In the genomic region with DNA sequence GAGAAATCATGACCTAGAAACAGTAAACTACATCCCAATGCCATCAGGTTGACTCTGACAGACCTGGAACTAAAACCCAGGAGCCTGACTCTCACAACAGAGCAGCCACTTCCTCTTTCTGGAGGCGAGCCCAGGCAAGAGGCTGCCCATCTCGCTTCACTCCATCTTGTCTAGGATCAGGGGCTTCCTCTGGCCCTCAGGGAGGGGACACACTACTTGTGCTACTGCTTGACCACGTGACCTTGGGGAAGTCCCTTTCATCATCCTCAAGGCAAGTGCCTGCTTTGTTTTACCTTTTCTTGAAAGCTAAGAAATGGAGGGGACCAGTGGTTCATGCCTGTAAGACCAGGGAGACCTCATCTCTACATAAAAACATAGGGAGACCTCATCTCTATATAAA, we compare ENCODE assay signal across 1 cellular context.
TF ChIP-seq lines count a peak whose summit lies in the region.

No MANE protein-coding gene starts in this region.

TF ChIP-seq in K562, 482 proteins besides CTCF, POLR2A, EP300 and RAD21 (continued from another document and continues in another):
- TF ChIP-seq ZBTB2 (IDR thresholded peaks at IDR 0.05) (no peak), NR2C1 (IDR thresholded peaks at IDR 0.05) (peak; percentile 16; the same call in 1 of the 2 replicates), NR2C1 (tag; IDR thresholded peaks at IDR 0.05) (no peak), ZNF431 (CRISPR knock-in tag; IDR thresholded peaks at IDR 0.05) (no peak), CEBPG (CRISPR knock-in tag; IDR thresholded peaks at IDR 0.05) (no peak), CEBPG (tag; conservative IDR thresholded peaks at IDR 0.05 in 1 of 2, IDR thresholded peaks at IDR 0.05 in 1 of 2) (no peak), RFX7 (CRISPR knock-in tag; IDR thresholded peaks at IDR 0.05) (no peak), CTBP1 (IDR thresholded peaks at IDR 0.05; ENCODE audit: borderline replicate concordance) (peak; percentile 39; the same call in 1 of the 2 replicates), FOS (IDR thresholded peaks at IDR 0.05; ENCODE audit: extremely low read depth, insufficient read length) (no peak), MYC (IDR thresholded peaks at IDR 0.05; ENCODE audit: low read depth, low read length) (0 out of 2 replicates have a peak, but pooled peaks have one; percentile 29), MYC (CRISPR knock-in tag; IDR thresholded peaks at IDR 0.05; ENCODE audit: borderline replicate concordance, low read depth) (no peak), RBM14 (IDR thresholded peaks at IDR 0.05; ENCODE audit: borderline replicate concordance, insufficient read depth, low read depth, low read length) (no peak), NCOA6 (IDR thresholded peaks at IDR 0.05) (no peak), ELK1 (CRISPR knock-in tag; IDR thresholded peaks at IDR 0.05) (no peak), MEIS2 (IDR thresholded peaks at IDR 0.05; ENCODE audit: partially characterized antibody) (no peak), ZNF316 (IDR thresholded peaks at IDR 0.05) (0 out of 2 replicates have a peak, but pooled peaks have one; percentile 9), ZNF408 (CRISPR knock-in tag; IDR thresholded peaks at IDR 0.05; ENCODE audit: low read depth) (no peak), PKNOX1 (IDR thresholded peaks at IDR 0.05) (peak; percentile 19; the same call in 1 of the 2 replicates), ZNF277 (CRISPR knock-in tag; IDR thresholded peaks at IDR 0.05; ENCODE audit: borderline replicate concordance) (no peak), TEAD1 (CRISPR knock-in tag; IDR thresholded peaks at IDR 0.05) (no peak), TRIM24 (IDR thresholded peaks at IDR 0.05) (peak; percentile 30 to 44; a peak in 1 of 4 replicates), ZNF76 (CRISPR knock-in tag; IDR thresholded peaks at IDR 0.05; ENCODE audit: borderline replicate concordance) (no peak), IRF9 (tag; IDR thresholded peaks at IDR 0.05) (no peak), TRIM28 (IDR thresholded peaks at IDR 0.05) (peak; percentile 53; the same call in 1 of the 2 replicates), BHLHE40 (IDR thresholded peaks at IDR 0.05; ENCODE audit: low read length) (no peak), NCOA4 (IDR thresholded peaks at IDR 0.05; ENCODE audit: partially characterized antibody) (no peak), ZFP1 (CRISPR knock-in tag; IDR thresholded peaks at IDR 0.05) (no peak), CEBPB (tag; IDR thresholded peaks at IDR 0.05) (no peak), ZNF668 (CRISPR knock-in tag; IDR thresholded peaks at IDR 0.05) (no peak), HSF4 (CRISPR knock-in tag; IDR thresholded peaks at IDR 0.05; ENCODE audit: borderline replicate concordance) (no peak), GATA2 (CRISPR knock-in tag; IDR thresholded peaks at IDR 0.05) (no peak), LCOR (CRISPR knock-in tag; IDR thresholded peaks at IDR 0.05) (no peak), ZKSCAN1 (IDR thresholded peaks at IDR 0.05; ENCODE audit: low read depth, low read length) (no peak), KLF6 (CRISPR knock-in tag; IDR thresholded peaks at IDR 0.05; ENCODE audit: borderline replicate concordance) (no peak), SNIP1 (IDR thresholded peaks at IDR 0.05; ENCODE audit: low read depth) (no peak), TOE1 (IDR thresholded peaks at IDR 0.05; ENCODE audit: borderline replicate concordance) (peak; percentile 92), TOE1 (CRISPR knock-in tag; IDR thresholded peaks at IDR 0.05; ENCODE audit: borderline replicate concordance, low read depth) (no peak), ATF4 (CRISPR knock-in tag; IDR thresholded peaks at IDR 0.05) (peak; percentile 49; the same call in 1 of the 2 replicates), NR3C1 (CRISPR knock-in tag; IDR thresholded peaks at IDR 0.05) (no peak), SPI1 (IDR thresholded peaks at IDR 0.05; ENCODE audit: borderline replicate concordance, low read depth, low read length) (peak; percentile 100), SIN3B (IDR thresholded peaks at IDR 0.05; ENCODE audit: low read depth) (no peak), SOX6 (IDR thresholded peaks at IDR 0.05) (no peak), ZNF695 (CRISPR knock-in tag; IDR thresholded peaks at IDR 0.05) (no peak)
- TF ChIP-seq, protein P1, sequence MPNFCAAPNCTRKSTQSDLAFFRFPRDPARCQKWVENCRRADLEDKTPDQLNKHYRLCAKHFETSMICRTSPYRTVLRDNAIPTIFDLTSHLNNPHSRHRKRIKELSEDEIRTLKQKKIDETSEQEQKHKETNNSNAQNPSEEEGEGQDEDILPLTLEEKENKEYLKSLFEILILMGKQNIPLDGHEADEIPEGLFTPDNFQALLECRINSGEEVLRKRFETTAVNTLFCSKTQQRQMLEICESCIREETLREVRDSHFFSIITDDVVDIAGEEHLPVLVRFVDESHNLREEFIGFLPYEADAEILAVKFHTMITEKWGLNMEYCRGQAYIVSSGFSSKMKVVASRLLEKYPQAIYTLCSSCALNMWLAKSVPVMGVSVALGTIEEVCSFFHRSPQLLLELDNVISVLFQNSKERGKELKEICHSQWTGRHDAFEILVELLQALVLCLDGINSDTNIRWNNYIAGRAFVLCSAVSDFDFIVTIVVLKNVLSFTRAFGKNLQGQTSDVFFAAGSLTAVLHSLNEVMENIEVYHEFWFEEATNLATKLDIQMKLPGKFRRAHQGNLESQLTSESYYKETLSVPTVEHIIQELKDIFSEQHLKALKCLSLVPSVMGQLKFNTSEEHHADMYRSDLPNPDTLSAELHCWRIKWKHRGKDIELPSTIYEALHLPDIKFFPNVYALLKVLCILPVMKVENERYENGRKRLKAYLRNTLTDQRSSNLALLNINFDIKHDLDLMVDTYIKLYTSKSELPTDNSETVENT (CRISPR knock-in tag; IDR thresholded peaks at IDR 0.05): no peak
- TF ChIP-seq, protein P2, sequence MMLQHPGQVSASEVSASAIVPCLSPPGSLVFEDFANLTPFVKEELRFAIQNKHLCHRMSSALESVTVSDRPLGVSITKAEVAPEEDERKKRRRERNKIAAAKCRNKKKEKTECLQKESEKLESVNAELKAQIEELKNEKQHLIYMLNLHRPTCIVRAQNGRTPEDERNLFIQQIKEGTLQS (IDR thresholded peaks at IDR 0.05): peak; percentile 38; the same call in 1 of the 2 replicates
- TF ChIP-seq, protein P2 (CRISPR knock-in tag; conservative IDR thresholded peaks at IDR 0.05): no peak
- TF ChIP-seq, protein P3, sequence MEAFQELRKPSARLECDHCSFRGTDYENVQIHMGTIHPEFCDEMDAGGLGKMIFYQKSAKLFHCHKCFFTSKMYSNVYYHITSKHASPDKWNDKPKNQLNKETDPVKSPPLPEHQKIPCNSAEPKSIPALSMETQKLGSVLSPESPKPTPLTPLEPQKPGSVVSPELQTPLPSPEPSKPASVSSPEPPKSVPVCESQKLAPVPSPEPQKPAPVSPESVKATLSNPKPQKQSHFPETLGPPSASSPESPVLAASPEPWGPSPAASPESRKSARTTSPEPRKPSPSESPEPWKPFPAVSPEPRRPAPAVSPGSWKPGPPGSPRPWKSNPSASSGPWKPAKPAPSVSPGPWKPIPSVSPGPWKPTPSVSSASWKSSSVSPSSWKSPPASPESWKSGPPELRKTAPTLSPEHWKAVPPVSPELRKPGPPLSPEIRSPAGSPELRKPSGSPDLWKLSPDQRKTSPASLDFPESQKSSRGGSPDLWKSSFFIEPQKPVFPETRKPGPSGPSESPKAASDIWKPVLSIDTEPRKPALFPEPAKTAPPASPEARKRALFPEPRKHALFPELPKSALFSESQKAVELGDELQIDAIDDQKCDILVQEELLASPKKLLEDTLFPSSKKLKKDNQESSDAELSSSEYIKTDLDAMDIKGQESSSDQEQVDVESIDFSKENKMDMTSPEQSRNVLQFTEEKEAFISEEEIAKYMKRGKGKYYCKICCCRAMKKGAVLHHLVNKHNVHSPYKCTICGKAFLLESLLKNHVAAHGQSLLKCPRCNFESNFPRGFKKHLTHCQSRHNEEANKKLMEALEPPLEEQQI (IDR thresholded peaks at IDR 0.05): no peak
- TF ChIP-seq, protein P4, sequence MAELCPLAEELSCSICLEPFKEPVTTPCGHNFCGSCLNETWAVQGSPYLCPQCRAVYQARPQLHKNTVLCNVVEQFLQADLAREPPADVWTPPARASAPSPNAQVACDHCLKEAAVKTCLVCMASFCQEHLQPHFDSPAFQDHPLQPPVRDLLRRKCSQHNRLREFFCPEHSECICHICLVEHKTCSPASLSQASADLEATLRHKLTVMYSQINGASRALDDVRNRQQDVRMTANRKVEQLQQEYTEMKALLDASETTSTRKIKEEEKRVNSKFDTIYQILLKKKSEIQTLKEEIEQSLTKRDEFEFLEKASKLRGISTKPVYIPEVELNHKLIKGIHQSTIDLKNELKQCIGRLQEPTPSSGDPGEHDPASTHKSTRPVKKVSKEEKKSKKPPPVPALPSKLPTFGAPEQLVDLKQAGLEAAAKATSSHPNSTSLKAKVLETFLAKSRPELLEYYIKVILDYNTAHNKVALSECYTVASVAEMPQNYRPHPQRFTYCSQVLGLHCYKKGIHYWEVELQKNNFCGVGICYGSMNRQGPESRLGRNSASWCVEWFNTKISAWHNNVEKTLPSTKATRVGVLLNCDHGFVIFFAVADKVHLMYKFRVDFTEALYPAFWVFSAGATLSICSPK (IDR thresholded peaks at IDR 0.05; ENCODE audit: borderline replicate concordance): no peak
- TF ChIP-seq, protein P5, sequence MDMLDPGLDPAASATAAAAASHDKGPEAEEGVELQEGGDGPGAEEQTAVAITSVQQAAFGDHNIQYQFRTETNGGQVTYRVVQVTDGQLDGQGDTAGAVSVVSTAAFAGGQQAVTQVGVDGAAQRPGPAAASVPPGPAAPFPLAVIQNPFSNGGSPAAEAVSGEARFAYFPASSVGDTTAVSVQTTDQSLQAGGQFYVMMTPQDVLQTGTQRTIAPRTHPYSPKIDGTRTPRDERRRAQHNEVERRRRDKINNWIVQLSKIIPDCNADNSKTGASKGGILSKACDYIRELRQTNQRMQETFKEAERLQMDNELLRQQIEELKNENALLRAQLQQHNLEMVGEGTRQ (CRISPR knock-in tag; IDR thresholded peaks at IDR 0.05): peak; percentile 80
